Comparison of ENCODE assay signal across 8 cellular contexts in genomic region chr21:29300547-29301138, GRCh38. TPM values are rescaled to one million over a fixed set of nuclear protein-coding genes. Genes with fewer than 3 reads are reported as not detected.
DNase-seq lines count a peak whose midpoint lies in the region; ATAC-seq and TF ChIP-seq lines count a peak whose summit lies in the region.

No MANE protein-coding gene starts in this region.

- H3K4me3 Mint-ChIP-seq in naive thymus-derived CD4-positive, alpha-beta T cell = peak overlapping the region; percentile 84 to 94 (median 90)

- TF ChIP-seq CTCF in GM12865 (IDR thresholded peaks at IDR 0.05; ENCODE audit: insufficient read depth, low read depth, low read length, missing control alignments) (no peak), breast epithelium (IDR thresholded peaks at IDR 0.05) (no peak)

- H3K4me1 ChIP-seq in breast epithelium = peaks cover 0 to 9% of the 10 kb centered on the region in 2 donors
- H3K4me1 ChIP-seq in naive thymus-derived CD4-positive, alpha-beta T cell (ENCODE audit: control insufficient read depth in 2 of 2, insufficient read depth in 2 of 2, low read length in 2 of 2) = peaks cover 4 to 30% of the 10 kb centered on the region in 2 donors

- POLR2A ChIA-PET in naive thymus-derived CD4-positive, alpha-beta T cell (lab: Charles Lee) = interaction anchor here (1.0 to 4.9 kb wide), 4 partner anchors 10 to 236 kb away, joined by 3 to 54 read pairs (median 8); partner anchors contain the start of gene CCT8

- peaks cover 0 to 9% (median 6%) of the 10 kb centered on the region in 5 donors for H3K36me3 Mint-ChIP-seq in naive thymus-derived CD4-positive, alpha-beta T cell

- H3K4me1 Mint-ChIP-seq in naive thymus-derived CD4-positive, alpha-beta T cell = peaks cover 39 to 80% (median 65%) of the 10 kb centered on the region in 7 donors

- H3K4me3 ChIP-seq in GM12865 (ENCODE audit: low read depth, low read length) (peak overlapping the region; percentile 83), breast epithelium (peak overlapping the region; percentile 72 to 99 (median 94))
- H3K4me3 ChIP-seq in naive thymus-derived CD4-positive, alpha-beta T cell (ENCODE audit: low read length) = peak overlapping the region; percentile 71

- no peaks in the 10 kb centered on the region for H3K9me3 ChIP-seq in breast epithelium
- H3K9me3 ChIP-seq in naive thymus-derived CD4-positive, alpha-beta T cell (ENCODE audit: control insufficient read depth in 2 of 3, low read length in 3 of 3) = peaks cover 0 to 3% (median 0%) of the 10 kb centered on the region in 3 experiments

- H3K27me3 Mint-ChIP-seq in naive thymus-derived CD4-positive, alpha-beta T cell = no peaks in the 10 kb centered on the region

- peaks cover 0 to 21% (median 7%) of the 10 kb centered on the region in 11 donors for H3K9me3 Mint-ChIP-seq in naive thymus-derived CD4-positive, alpha-beta T cell

- ATAC-seq in GM21447 (IDR thresholded peaks at IDR 0.05; ENCODE audit: unreplicated experiment) = peak; percentile 76
- peak; percentile 1 for ATAC-seq in naive thymus-derived CD4-positive, alpha-beta T cell

- no peak for TF ChIP-seq POLR2A in breast epithelium (IDR thresholded peaks at IDR 0.05)

- H3K27me3 ChIP-seq in breast epithelium = no peaks in the 10 kb centered on the region
- no peaks in the 10 kb centered on the region for H3K27me3 ChIP-seq in naive thymus-derived CD4-positive, alpha-beta T cell (ENCODE audit: control insufficient read depth in 2 of 2, insufficient read depth in 2 of 2, low read length in 2 of 2)

- H3K27ac ChIP-seq in breast epithelium = peak overlapping the region; percentile 45 to 98
- no peak overlapping the region for H3K27ac ChIP-seq in naive thymus-derived CD4-positive, alpha-beta T cell (ENCODE audit: low read depth, low read length)

- peak overlapping the region in 8 of 9 donors; percentile 71 to 91 (median 80) for H3K27ac Mint-ChIP-seq in naive thymus-derived CD4-positive, alpha-beta T cell

- no peaks in the 10 kb centered on the region for H3K36me3 ChIP-seq in breast epithelium
- no peaks in the 10 kb centered on the region for H3K36me3 ChIP-seq in naive thymus-derived CD4-positive, alpha-beta T cell (ENCODE audit: control insufficient read depth in 2 of 3, insufficient read depth in 3 of 3, low read length in 3 of 3)

- DNase-seq in GM12865 (ENCODE audit: low read depth) (peak; percentile 90), HT-29 (ENCODE audit: low spot score) (peak; percentile 19), breast epithelium (ENCODE audit: low spot score in 2 of 2) (no peak), amygdala (lab: John Stamatoyannopoulos, UW) (no peak)
- no peak for DNase-seq in naive thymus-derived CD4-positive, alpha-beta T cell
- DNase-seq in central memory CD4-positive, alpha-beta T cell = no peak
- no peak for DNase-seq in effector CD8-positive, alpha-beta T cell (lab: John Stamatoyannopoulos, UW)

- intact Hi-C loops in breast epithelium (cut with DNase I; ENCODE audit: low total_unique reads) = no loop called here
- intact Hi-C loops in naive thymus-derived CD4-positive, alpha-beta T cell (cut with micrococcal nuclease) = loop anchor here (1.0 to 10.0 kb wide), 2 partner anchors 8 to 144 kb away; no protein-coding TSS in a partner anchor

- CTCF ChIA-PET in naive thymus-derived CD4-positive, alpha-beta T cell (lab: Charles Lee) = interaction anchor here (0.6 to 1.5 kb wide), 5 partner anchors 10 to 76 kb away, joined by 3 to 5 read pairs (median 4); no protein-coding TSS in a partner anchor

RNA-seq across cellular contexts. Expression of gene BACH1, which starts 1.9 kb away (rescaled TPM):
- 13.2 and 17.8 TPM in 2 replicates for total RNA-seq in HT-29 (2014; rRNA removed; shearing (Covaris generic))
- total RNA-seq in breast epithelium = 10 to 100 TPM; 31.8 to 65.3 (median 42.3) TPM
- 10 to 100 TPM; 26.0 to 95.6 (median 45.5) TPM for total RNA-seq in naive thymus-derived CD4-positive, alpha-beta T cell
- 10 to 100 TPM; 22.6 to 28.4 TPM for polyA plus RNA-seq in naive thymus-derived CD4-positive, alpha-beta T cell

Comparison
In these comparisons a context has a peak if more than half of its experiments do, and no peak if none do; other contexts are left out.
1. DNase-seq: peak in GM12865 (single experiment) and HT-29 (single experiment); none in breast epithelium (0 of 2), naive thymus-derived CD4-positive, alpha-beta T cell (0 of 9), amygdala (0 of 56), central memory CD4-positive, alpha-beta T cell (single experiment) and effector CD8-positive, alpha-beta T cell (single experiment).
2. Peak in every context shown above with its lines, with median percentiles within 50 percentile points of each other: H3K4me3 ChIP-seq.